14 cellular contexts compared by ENCODE assay signal in the genomic region with DNA sequence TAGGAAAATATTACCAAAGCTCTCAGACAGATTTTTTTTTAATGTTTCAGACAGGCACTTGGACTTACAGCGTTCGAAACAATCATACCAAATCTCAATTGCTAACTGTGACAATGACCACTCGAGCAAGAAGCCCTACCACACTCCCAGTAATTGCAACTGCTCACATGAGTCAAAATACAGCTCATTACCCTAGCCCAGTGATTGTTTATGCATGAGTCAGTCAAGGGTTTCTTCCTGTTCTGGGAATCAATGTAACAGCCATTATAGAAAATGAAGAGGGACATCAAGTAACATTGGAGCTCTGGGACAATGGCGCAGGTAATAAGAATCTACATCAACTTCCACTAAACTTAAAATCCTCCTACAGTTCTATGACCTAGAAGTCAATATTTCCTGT. TPM values are rescaled to one million over a fixed set of nuclear protein-coding genes. Genes with fewer than 3 reads are reported as not detected.
A peak's percentile ranks its signal among the peaks of the same experiment; 100 is the strongest.
DNase-seq lines count a peak whose midpoint lies in the region; ATAC-seq and TF ChIP-seq lines count a peak whose summit lies in the region.
"Had no signal": no experiment of that assay in that cellular context is flagged by ENCODE, and none has a peak within 500 bp of the region (broad histone marks: within the 10 kb centered on the region; RNA-seq: fewer than 3 reads in every experiment).

No MANE protein-coding gene starts in this region.

- no peaks in the 10 kb centered on the region for H3K27me3 Mint-ChIP-seq in CD8-positive, alpha-beta memory T cell
- H3K27me3 Mint-ChIP-seq: activated CD4-positive, alpha-beta memory T cell treated with anti-CD3 and anti-CD28 coated beads, Interleukin-2, amount 10 ng/mL, durations not matched to agents 7 days and 5 days had no signal

- no peak overlapping the region for H3K9ac ChIP-seq in SK-N-SH

- H2AFZ ChIP-seq in SK-N-SH (ENCODE audit: low read depth), result no peak overlapping the region

- H4K20me1 ChIP-seq in SK-N-SH (ENCODE audit: insufficient read depth), result no peaks in the 10 kb centered on the region

- H3K4me2 ChIP-seq in SK-N-SH, result no peak overlapping the region

- H3K4me1 ChIP-seq in SK-N-SH (ENCODE audit: control insufficient read depth in 1 of 2, insufficient read depth in 2 of 2, low read depth in 1 of 2, low read length in 1 of 2), result no peaks in the 10 kb centered on the region
- no peaks in the 10 kb centered on the region for H3K4me1 ChIP-seq in CD8-positive, alpha-beta memory T cell (ENCODE audit: insufficient read depth, low read length)
- H3K4me1 ChIP-seq: right lobe of liver had no signal

- H3K4me1 Mint-ChIP-seq in CD8-positive, alpha-beta memory T cell, result no peaks in the 10 kb centered on the region
- H3K4me1 Mint-ChIP-seq: activated CD4-positive, alpha-beta memory T cell treated with anti-CD3 and anti-CD28 coated beads, Interleukin-2, amount 10 ng/mL, durations not matched to agents 7 days and 5 days; immature natural killer cell had no signal

- DNase-seq in SK-N-SH, result no peak
- peak; percentile 91 for DNase-seq in RKO (ENCODE audit: low spot score)
- peak; percentile 44 for DNase-seq in fibroblast of villous mesenchyme (ENCODE audit: low read depth)
- DNase-seq in activated CD8-positive, alpha-beta memory T cell treated with anti-CD3 and anti-CD28 coated beads, Interleukin-2, amount 50 U/mL, for 48 hours, result no peak
- no peak for DNase-seq in stimulated activated CD8-positive, alpha-beta memory T cell treated with anti-CD3 and anti-CD28 coated beads, Interleukin-4, amount 100 ng/mL, for 48 hours
- no peak for DNase-seq in CD8-positive, alpha-beta memory T cell
- DNase-seq: activated CD4-positive, alpha-beta memory T cell treated with anti-CD3 and anti-CD28 coated beads, Interleukin-2, amount 10 ng/mL, durations not matched to agents 7 days and 5 days; AML-193; caudate nucleus; immature natural killer cell; right lobe of liver; SIG-M5 had no signal

- no peaks in the 10 kb centered on the region for H3K79me2 ChIP-seq in SK-N-SH (ENCODE audit: insufficient read depth)

- H3F3A ChIP-seq in SK-N-SH (replicated peaks; ENCODE audit: insufficient read depth), result no peaks in the 10 kb centered on the region

- H3K4me3 ChIP-seq in SK-N-SH (ENCODE audit: low read depth in 2 of 2, low read length in 1 of 2), result no peak overlapping the region
- H3K4me3 ChIP-seq in fibroblast of villous mesenchyme (ENCODE audit: low read depth, low read length), result no peak overlapping the region
- no peak overlapping the region for H3K4me3 ChIP-seq in CD8-positive, alpha-beta memory T cell (ENCODE audit: low read length)
- H3K4me3 ChIP-seq: right lobe of liver had no signal

- no peak for TF ChIP-seq EP300 in SK-N-SH (IDR thresholded peaks at IDR 0.05; ENCODE audit: borderline replicate concordance in 1 of 2, low read depth in 1 of 2, low read length in 1 of 2)

- H3K36me3 ChIP-seq in SK-N-SH (replicated peaks in 1 of 2; ENCODE audit: control insufficient read depth in 1 of 2, insufficient read depth in 2 of 2, low read length in 1 of 2), result no peaks in the 10 kb centered on the region
- no peaks in the 10 kb centered on the region for H3K36me3 ChIP-seq in CD8-positive, alpha-beta memory T cell (ENCODE audit: insufficient read depth, low read length)
- H3K36me3 ChIP-seq: right lobe of liver had no signal

- POLR2A ChIA-PET in SK-N-SH (lab: Yijun Ruan, JAX), result no interaction called here
- POLR2A ChIA-PET in CD8-positive, alpha-beta memory T cell (lab: Charles Lee), result no interaction called here

- CTCF ChIA-PET in SK-N-SH (lab: Yijun Ruan, JAX), result no interaction called here
- CTCF ChIA-PET in CD8-positive, alpha-beta memory T cell (lab: Charles Lee), result no interaction called here

- no peaks in the 10 kb centered on the region for H3K27me3 ChIP-seq in SK-N-SH (ENCODE audit: insufficient read depth)
- no peaks in the 10 kb centered on the region for H3K27me3 ChIP-seq in CD8-positive, alpha-beta memory T cell (ENCODE audit: insufficient read depth, low read length, poor library complexity, severe bottlenecking)
- H3K27me3 ChIP-seq: right lobe of liver had no signal

- no peak overlapping the region for H3K4me3 Mint-ChIP-seq in CD8-positive, alpha-beta memory T cell
- H3K4me3 Mint-ChIP-seq: activated CD4-positive, alpha-beta memory T cell treated with anti-CD3 and anti-CD28 coated beads, Interleukin-2, amount 10 ng/mL, durations not matched to agents 7 days and 5 days; immature natural killer cell had no signal

- no peak for TF ChIP-seq CTCF in SK-N-SH (IDR thresholded peaks at IDR 0.05)
- TF ChIP-seq CTCF in fibroblast of villous mesenchyme (IDR thresholded peaks at IDR 0.05; ENCODE audit: insufficient read depth, low read depth, low read length), result no peak

- H3K9me3 Mint-ChIP-seq in CD8-positive, alpha-beta memory T cell, result no peaks in the 10 kb centered on the region
- H3K9me3 Mint-ChIP-seq: activated CD4-positive, alpha-beta memory T cell treated with anti-CD3 and anti-CD28 coated beads, Interleukin-2, amount 10 ng/mL, durations not matched to agents 7 days and 5 days; immature natural killer cell had no signal

- ATAC-seq in SK-N-SH treated with all-trans-retinoic acid at 6 μM for 48 hours, result peak; percentile 81
- no peak for ATAC-seq in GM18511 (IDR thresholded peaks at IDR 0.05; ENCODE audit: unreplicated experiment)
- ATAC-seq: right lobe of liver had no signal

- no peak overlapping the region for H3K27ac Mint-ChIP-seq in CD8-positive, alpha-beta memory T cell
- H3K27ac Mint-ChIP-seq: activated CD4-positive, alpha-beta memory T cell treated with anti-CD3 and anti-CD28 coated beads, Interleukin-2, amount 10 ng/mL, durations not matched to agents 7 days and 5 days; immature natural killer cell had no signal

- TF ChIP-seq RAD21 in SK-N-SH (IDR thresholded peaks at IDR 0.05; ENCODE audit: low read length), result no peak

- WGBS in SK-N-SH (ENCODE audit: low lambda C conversion rate), result 37% methylated on average over 4 of the region's 4 CpGs

- no peaks in the 10 kb centered on the region for H3K9me3 ChIP-seq in SK-N-SH
- H3K9me3 ChIP-seq in CD8-positive, alpha-beta memory T cell (ENCODE audit: low read length), result no peaks in the 10 kb centered on the region
- H3K9me3 ChIP-seq: right lobe of liver had no signal

- H3K27ac ChIP-seq in SK-N-SH (ENCODE audit: low read depth in 2 of 2, low read length in 1 of 2), result no peak overlapping the region
- no peak overlapping the region for H3K27ac ChIP-seq in CD8-positive, alpha-beta memory T cell (ENCODE audit: low read depth, low read length)
- H3K27ac ChIP-seq: right lobe of liver had no signal

- H3K9me2 ChIP-seq in SK-N-SH, result no peaks in the 10 kb centered on the region

- peaks cover 0 to 2% (median 0%) of the 10 kb centered on the region in 3 donors for H3K36me3 Mint-ChIP-seq in CD8-positive, alpha-beta memory T cell
- H3K36me3 Mint-ChIP-seq: immature natural killer cell had no signal

TF ChIP-seq in SK-N-SH treated with all-trans-retinoic acid at 6 μM for 48 hours, 23 proteins besides CTCF, POLR2A, EP300 and RAD21 (continues in another document):
- TF ChIP-seq ZNF565 (CRISPR knock-in tag; conservative IDR thresholded peaks at IDR 0.05; ENCODE audit: low read depth), result no peak
- TF ChIP-seq ISL1 (CRISPR knock-in tag; IDR thresholded peaks at IDR 0.05), result no peak
- TF ChIP-seq POU6F1 (CRISPR knock-in tag; IDR thresholded peaks at IDR 0.05; ENCODE audit: borderline replicate concordance, low read depth), result no peak
- no peak for TF ChIP-seq TOX (CRISPR knock-in tag; IDR thresholded peaks at IDR 0.05; ENCODE audit: borderline replicate concordance)
- TF ChIP-seq ZC3H10 (CRISPR knock-in tag; IDR thresholded peaks at IDR 0.05), result no peak
- no peak for TF ChIP-seq ZFP30 (CRISPR knock-in tag; IDR thresholded peaks at IDR 0.05)

TF ChIP-seq in SK-N-SH, 30 proteins besides CTCF, POLR2A, EP300 and RAD21 (continues in another document):
- TF ChIP-seq FOXJ3 (CRISPR knock-in tag; IDR thresholded peaks at IDR 0.05) (no peak), MAX (IDR thresholded peaks at IDR 0.05; ENCODE audit: low read depth) (no peak), NRF1 (IDR thresholded peaks at IDR 0.05; ENCODE audit: low read depth, low read length) (no peak), RFX5 (IDR thresholded peaks at IDR 0.05; ENCODE audit: low read length) (no peak), EZH2phosphoT487 (IDR thresholded peaks at IDR 0.05; ENCODE audit: borderline replicate concordance, low read depth) (no peak), MEF2A (IDR thresholded peaks at IDR 0.05; ENCODE audit: borderline replicate concordance, low read depth) (no peak), NFIC (IDR thresholded peaks at IDR 0.05; ENCODE audit: borderline replicate concordance) (no peak), ELF1 (IDR thresholded peaks at IDR 0.05) (no peak), GABPA (IDR thresholded peaks at IDR 0.05; ENCODE audit: low read depth) (no peak), TAF1 (IDR thresholded peaks at IDR 0.05; ENCODE audit: borderline replicate concordance, low read depth, low read length) (no peak), SMC3 (IDR thresholded peaks at IDR 0.05; ENCODE audit: low read depth, low read length) (no peak)
- TF ChIP-seq, protein P1, sequence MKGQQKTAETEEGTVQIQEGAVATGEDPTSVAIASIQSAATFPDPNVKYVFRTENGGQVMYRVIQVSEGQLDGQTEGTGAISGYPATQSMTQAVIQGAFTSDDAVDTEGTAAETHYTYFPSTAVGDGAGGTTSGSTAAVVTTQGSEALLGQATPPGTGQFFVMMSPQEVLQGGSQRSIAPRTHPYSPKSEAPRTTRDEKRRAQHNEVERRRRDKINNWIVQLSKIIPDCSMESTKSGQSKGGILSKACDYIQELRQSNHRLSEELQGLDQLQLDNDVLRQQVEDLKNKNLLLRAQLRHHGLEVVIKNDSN (IDR thresholded peaks at IDR 0.05; ENCODE audit: borderline replicate concordance, low read depth), result no peak
- TF ChIP-seq, protein P2, sequence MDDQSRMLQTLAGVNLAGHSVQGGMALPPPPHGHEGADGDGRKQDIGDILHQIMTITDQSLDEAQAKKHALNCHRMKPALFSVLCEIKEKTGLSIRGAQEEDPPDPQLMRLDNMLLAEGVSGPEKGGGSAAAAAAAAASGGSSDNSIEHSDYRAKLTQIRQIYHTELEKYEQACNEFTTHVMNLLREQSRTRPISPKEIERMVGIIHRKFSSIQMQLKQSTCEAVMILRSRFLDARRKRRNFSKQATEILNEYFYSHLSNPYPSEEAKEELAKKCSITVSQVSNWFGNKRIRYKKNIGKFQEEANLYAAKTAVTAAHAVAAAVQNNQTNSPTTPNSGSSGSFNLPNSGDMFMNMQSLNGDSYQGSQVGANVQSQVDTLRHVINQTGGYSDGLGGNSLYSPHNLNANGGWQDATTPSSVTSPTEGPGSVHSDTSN (IDR thresholded peaks at IDR 0.05), result no peak

RNA-seq across cellular contexts. Expression of gene SH3GLB1, which starts 56.1 kb away (rescaled TPM):
- polyA plus RNA-seq in SK-N-SH (2012; rRNA removed), result 13.2 and 16.3 TPM in 2 replicates
- 21.3 and 24.2 TPM in 2 replicates for polyA plus RNA-seq in SK-N-SH (2012; cell fraction: cytosol; rRNA removed)
- polyA plus RNA-seq in SK-N-SH (2012; cell fraction: nucleus; rRNA removed), result 8.8 and 19.4 TPM in 2 replicates
- 44.5 and 47.9 TPM in 2 replicates for total RNA-seq in fibroblast of villous mesenchyme
- total RNA-seq in CD8-positive, alpha-beta memory T cell, result 10 to 100 TPM; 66.3 to 69.7 TPM
- polyA plus RNA-seq in CD8-positive, alpha-beta memory T cell, result 48.6 TPM

Comparison
In these comparisons a context has a peak if more than half of its experiments do, and no peak if none do; other contexts are left out.
1. DNase-seq: peak in RKO (single experiment) and fibroblast of villous mesenchyme (single experiment); none in SK-N-SH (single experiment), activated CD8-positive, alpha-beta memory T cell treated with anti-CD3 and anti-CD28 coated beads, Interleukin-2, amount 50 U/mL, for 48 hours (single experiment), stimulated activated CD8-positive, alpha-beta memory T cell treated with anti-CD3 and anti-CD28 coated beads, Interleukin-4, amount 100 ng/mL, for 48 hours (single experiment) and CD8-positive, alpha-beta memory T cell (0 of 5).